ENCODE assay signal across 20 cellular contexts in genomic region chr2:159803235-159803962, GRCh38.
"Had no signal": no experiment of that assay in that cellular context is flagged by ENCODE, and none has a peak within 500 bp of the region (broad histone marks: within the 10 kb centered on the region; RNA-seq: fewer than 3 reads in every experiment).

No MANE protein-coding gene starts in this region.

- H3K27ac ChIP-seq: colonic mucosa, hepatocyte, right atrium auricular region, tibial artery, upper lobe of left lung, uterus had no signal

- H3K9me3 ChIP-seq: colonic mucosa, right atrium auricular region, tibial artery, upper lobe of left lung, uterus had no signal

- H3K27me3 ChIP-seq: colonic mucosa, hepatocyte, right atrium auricular region, tibial artery, upper lobe of left lung, uterus had no signal

- H3K4me1 ChIP-seq: colonic mucosa, right atrium auricular region, tibial artery, uterus had no signal

- DNase-seq: colonic mucosa; dermis blood vessel endothelial cell; effector CD4-positive, alpha-beta T cell; endodermal cell; erythroblast; foreskin melanocyte; head of caudate nucleus; kidney glomerular epithelial cell; mesendoderm; naive B cell; posterior cingulate gyrus; small intestine; stimulated activated CD4-positive, alpha-beta T cell treated with anti-CD3 and anti-CD28 coated beads, Interleukin-12 subunit alpha, Interleukin-12 subunit beta, amount 100 ng/mL, for 4 hours; stimulated activated naive CD4-positive, alpha-beta T cell treated with Interleukin-2 at 50 U/mL for 16 hours; tibial artery; upper lobe of left lung; uterus had no signal

- H3K36me3 ChIP-seq: colonic mucosa, right atrium auricular region, tibial artery, upper lobe of left lung, uterus had no signal

- H3K9me3 Mint-ChIP-seq: endodermal cell, naive B cell, nephron had no signal

- H3K4me1 Mint-ChIP-seq: nephron had no signal

- H3K4me3 ChIP-seq: colonic mucosa, hepatocyte, right atrium auricular region, tibial artery, upper lobe of left lung, uterus had no signal

- H3K27ac Mint-ChIP-seq: endodermal cell, nephron had no signal

- H3K4me3 Mint-ChIP-seq: endodermal cell, nephron had no signal
